Comparison of ENCODE assay signal across 7 cellular contexts in genomic region chr16:70023207-70023606, GRCh38.
DNase-seq lines count a peak whose midpoint lies in the region; ATAC-seq, FAIRE-seq and TF ChIP-seq lines count a peak whose summit lies in the region.
"Not testable (repeated sequence)": the region's sequence is repeated elsewhere in the genome, so short reads cannot be mapped to it uniquely, and the experiment has no call there.

No MANE protein-coding gene starts in this region.

- not testable (repeated sequence) for H3K9ac ChIP-seq in IMR-90 (ENCODE audit: low read depth, low read length)

- H3K18ac ChIP-seq in IMR-90 (ENCODE audit: low read depth, low read length), result not testable (repeated sequence)

- CTCF ChIA-PET in IMR-90 (lab: Yijun Ruan, JAX); WTC11 (lab: Charles Lee): not testable (repeated sequence)

- not testable (repeated sequence) for H3K4me3 Mint-ChIP-seq in WTC11

- not testable (repeated sequence) for H2BK120ac ChIP-seq in IMR-90 (ENCODE audit: low read depth, low read length)

- not testable (repeated sequence) for TF ChIP-seq RAD21 in IMR-90 (IDR thresholded peaks at IDR 0.05; ENCODE audit: low read length)

- not testable (repeated sequence) for H3K4me2 ChIP-seq in IMR-90 (ENCODE audit: low read depth, low read length)

- not testable (repeated sequence) for TF ChIP-seq CTCF in IMR-90 (conservative IDR thresholded peaks at IDR 0.05; ENCODE audit: low read depth, low read length); WTC11 (IDR thresholded peaks at IDR 0.05); psoas muscle (IDR thresholded peaks at IDR 0.05)

- H2AFZ ChIP-seq in IMR-90 (replicated peaks; ENCODE audit: low read length, poor library complexity), result not testable (repeated sequence)

- not testable (repeated sequence) for H3K14ac ChIP-seq in IMR-90 (replicated peaks; ENCODE audit: low read depth, low read length)

- BruUV-seq in IMR-90 (replicated peaks; lab: Mats Ljungman, UMichigan), result not testable (repeated sequence)

- dilution Hi-C loops in IMR-90 (cut with HindIII; ENCODE audit: low sequenced_read_pairs, unreplicated experiment), result not testable (repeated sequence)

- H3K4me1 Mint-ChIP-seq in WTC11, result not testable (repeated sequence)

- not testable (repeated sequence) for H3K4ac ChIP-seq in IMR-90 (ENCODE audit: low read depth, low read length)

- not testable (repeated sequence) for H4K5ac ChIP-seq in IMR-90 (ENCODE audit: low read depth, low read length)

- peak; percentile 45 for DNase-seq in IMR-90
- DNase-seq in WTC11 (ENCODE audit: low spot score); Right ventricle myocardium inferior (ENCODE audit: missing footprints); psoas muscle: not testable (repeated sequence)
- peak; percentile 65 for DNase-seq in dermis blood vessel endothelial cell
- peak; percentile 71 for DNase-seq in myocyte (ENCODE audit: low read depth)

- H3K9me3 Mint-ChIP-seq in WTC11, result not testable (repeated sequence)

- not testable (repeated sequence) for H3K56ac ChIP-seq in IMR-90 (ENCODE audit: extremely low read depth, insufficient read depth, low read length)

- not testable (repeated sequence) for H3K9me3 ChIP-seq in IMR-90 (ENCODE audit: control insufficient read depth, insufficient read depth, low read length); psoas muscle

- WGBS in IMR-90 (ENCODE audit: extremely low coverage in 2 of 2, insufficient read length in 1 of 2), 2 experiments, result no CpG with 5 or more reads among the region's 5 CpGs
- 28 to 46% (median 40%) methylated on average over 5 of the region's 5 CpGs for WGBS in psoas muscle, 3 donors

- H4K20me1 ChIP-seq in IMR-90 (ENCODE audit: insufficient read depth, low read length), result not testable (repeated sequence)

- H2BK5ac ChIP-seq in IMR-90 (ENCODE audit: low read depth, low read length, poor library complexity, severe bottlenecking), result not testable (repeated sequence)

- H2BK15ac ChIP-seq in IMR-90 (ENCODE audit: low read depth, low read length), result not testable (repeated sequence)

- peak overlapping the region; percentile 32; the same call in 1 of the 2 replicates for H3K27ac Mint-ChIP-seq in WTC11

- not testable (repeated sequence) for H3K27me3 Mint-ChIP-seq in WTC11 (ENCODE audit: low read depth)

- H2AK9ac ChIP-seq in IMR-90 (replicated peaks; ENCODE audit: low read depth, low read length, poor library complexity), result not testable (repeated sequence)

- intact Hi-C loops in IMR-90 (cut with micrococcal nuclease); Right ventricle myocardium inferior (cut with DNase I); psoas muscle (cut with DNase I): not testable (repeated sequence)

- not testable (repeated sequence) for H3K27ac ChIP-seq in IMR-90 (ENCODE audit: insufficient read depth, low read length); psoas muscle

- H3K23ac ChIP-seq in IMR-90 (ENCODE audit: low read depth, low read length), result not testable (repeated sequence)

- in situ Hi-C loops in IMR-90 (cut with MboI; ENCODE audit: low sequenced_read_pairs), result not testable (repeated sequence)

- H4K8ac ChIP-seq in IMR-90 (ENCODE audit: low read depth in 2 of 2, low read length in 2 of 2), result not testable (repeated sequence)

- H3K9me1 ChIP-seq in IMR-90 (ENCODE audit: insufficient read depth, low read length), result not testable (repeated sequence)

- H3K4me1 ChIP-seq in IMR-90 (ENCODE audit: control insufficient read depth, insufficient read depth, low read length); psoas muscle: not testable (repeated sequence)

- not testable (repeated sequence) for H4K91ac ChIP-seq in IMR-90 (ENCODE audit: insufficient read depth, low read depth, low read length)

- peaks cover 24% of the 10 kb centered on the region for H3K36me3 Mint-ChIP-seq in WTC11

- not testable (repeated sequence) for H3K27me3 ChIP-seq in IMR-90 (ENCODE audit: control insufficient read depth, insufficient read depth, low read length); psoas muscle (ENCODE audit: insufficient read depth in 3 of 3, low read length in 2 of 3)

- H3K79me1 ChIP-seq in IMR-90 (ENCODE audit: low read depth in 1 of 2, low read length in 2 of 2), result not testable (repeated sequence)

- POLR2A ChIA-PET in IMR-90 (lab: Charles Lee; ENCODE audit: unreplicated experiment); WTC11 (lab: Charles Lee): not testable (repeated sequence)

- ATAC-seq in IMR-90 (ENCODE audit: low read depth) (peak; percentile 75), Right ventricle myocardium inferior (peak; percentile 74), psoas muscle (peak; percentile 86 to 91 (median 88))
- not testable (repeated sequence) for ATAC-seq in WTC11

- FAIRE-seq in islet of Langerhans (lab: Jason Lieb, UNC), result peak; percentile 21

- H3K36me3 ChIP-seq in IMR-90 (ENCODE audit: control insufficient read depth, insufficient read depth, low read length) (peaks cover 24% of the 10 kb centered on the region), psoas muscle (ENCODE audit: insufficient read depth in 1 of 2, low read depth in 1 of 2) (peaks cover 0 to 37% of the 10 kb centered on the region in 2 donors)

- H3K4me3 ChIP-seq in IMR-90 (ENCODE audit: insufficient read depth, low read depth, low read length); psoas muscle: not testable (repeated sequence)

- not testable (repeated sequence) for H2BK20ac ChIP-seq in IMR-90 (ENCODE audit: low read depth, low read length)

- H2AK5ac ChIP-seq in IMR-90 (ENCODE audit: low read depth, low read length), result not testable (repeated sequence)

- TF ChIP-seq POLR2A in IMR-90 (IDR thresholded peaks at IDR 0.05; ENCODE audit: low read depth, low read length), result not testable (repeated sequence)
